In the genomic region with DNA sequence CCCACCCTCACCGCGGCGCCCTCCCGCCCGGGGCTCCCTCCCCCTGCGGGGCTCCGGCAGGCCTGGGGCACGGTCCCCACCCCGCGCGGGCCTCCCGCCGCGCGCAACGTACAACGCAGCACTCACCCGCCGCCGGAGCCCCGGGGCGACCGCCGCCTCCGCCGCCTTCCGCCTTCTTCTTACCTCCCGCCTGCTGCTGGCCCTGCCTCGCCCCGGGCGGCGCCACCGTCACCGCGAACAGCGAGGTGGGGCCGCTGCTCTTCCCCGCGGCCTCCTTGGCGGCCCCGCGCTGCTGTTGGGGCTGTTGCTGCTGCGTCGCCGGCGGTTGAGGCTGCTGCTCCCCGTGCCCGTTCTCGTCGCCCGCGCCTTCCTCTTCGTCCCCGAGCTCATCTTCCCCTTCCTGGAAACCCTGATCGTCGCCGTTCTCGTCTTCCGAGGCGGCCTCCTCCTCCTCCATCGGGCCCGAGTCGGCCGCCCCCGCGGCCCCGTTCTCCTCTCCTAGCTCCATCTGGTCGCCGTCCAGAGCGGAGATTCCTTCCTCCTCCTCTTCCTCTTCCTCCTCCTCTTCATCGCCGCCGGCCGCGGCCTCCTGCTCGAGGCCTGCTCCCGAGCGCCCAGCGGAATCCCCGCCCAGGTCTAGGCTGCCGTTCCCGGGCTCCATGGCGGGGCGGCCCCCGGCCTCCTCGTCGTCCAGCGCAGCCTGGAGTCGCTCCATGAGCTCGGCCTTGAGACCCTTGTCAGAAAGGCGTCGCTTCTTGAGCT, we compare ENCODE assay signal across 8 cellular contexts. TPM values are rescaled to one million over a fixed set of nuclear protein-coding genes. Genes with fewer than 3 reads are reported as not detected.
DNase-seq lines count a peak whose midpoint lies in the region; ATAC-seq, FAIRE-seq and TF ChIP-seq lines count a peak whose summit lies in the region.

No MANE protein-coding gene starts in this region.

- no peak for DNase-seq in T-helper 2 cell treated with Interferon-gamma antibody and Interleukin-4, amounts not matched to agents 5 μg/mL and 100 μg/mL, for 36 hours (ENCODE audit: low spot score)
- DNase-seq in H1 (ENCODE audit: low read depth in 1 of 2, low spot score in 2 of 2), result no peak
- DNase-seq in thoracic aorta (ENCODE audit: low spot score), result no peak
- DNase-seq in amniotic stem cell (lab: John Stamatoyannopoulos, UW), result no peak
- no peak for DNase-seq in AML-193 (lab: John Stamatoyannopoulos, UW)

- H3K4me3 ChIP-seq in H1 (ENCODE audit: extremely low read depth in 1 of 4, insufficient read depth in 2 of 4, low read depth in 3 of 4, low read length in 4 of 4) (peak overlapping the region; percentile 90 to 100 (median 98)), thoracic aorta (peak overlapping the region; percentile 99)

- TF ChIP-seq CTCF in H1 (IDR thresholded peaks at IDR 0.05; ENCODE audit: control extremely low read depth in 1 of 3, insufficient read depth in 1 of 3, low read depth in 1 of 3, low read length in 3 of 3) (no peak), nephron (IDR thresholded peaks at IDR 0.05; ENCODE audit: unreplicated experiment in 3 of 3) (no peak), thoracic aorta (IDR thresholded peaks at IDR 0.05) (no peak)

- peaks cover 28 to 29% of the 10 kb centered on the region in 2 experiments for H4K20me1 ChIP-seq in H1 (replicated peaks in 1 of 2; ENCODE audit: control insufficient read depth in 1 of 2, insufficient read depth in 2 of 2, low read length in 2 of 2)

- POLR2A ChIA-PET in H1 (lab: Charles Lee; ENCODE audit: partially characterized antibody), result interaction anchor here (0.6 to 29.6 kb wide), 25 partner anchors 12 to 306 kb away, joined by 3 to 677 read pairs (median 4); partner anchors contain the start of gene COX20

- H3K18ac ChIP-seq in H1 (ENCODE audit: extremely low read depth, low read length), result peak overlapping the region; percentile 99

- peak; percentile 3 for ATAC-seq in GM18867 (IDR thresholded peaks at IDR 0.05; ENCODE audit: unreplicated experiment)
- peak; percentile 10 for ATAC-seq in HG02938 (IDR thresholded peaks at IDR 0.05; ENCODE audit: unreplicated experiment)
- ATAC-seq in thoracic aorta (ENCODE audit: insufficient number of reproducible peaks, low FRiP score, low read depth), result peak; percentile 1

- H3K36me3 Mint-ChIP-seq in T-helper 2 cell treated with Interferon-gamma antibody and Interleukin-4, amounts not matched to agents 5 μg/mL and 100 μg/mL, for 36 hours (ENCODE audit: low read depth), result peaks cover 43% of the 10 kb centered on the region
- peaks cover 36% of the 10 kb centered on the region for H3K36me3 Mint-ChIP-seq in nephron (ENCODE audit: low read depth)

- H3K9ac ChIP-seq in H1 (replicated peaks in 1 of 4; ENCODE audit: extremely low read depth in 1 of 4, low read depth in 3 of 4, low read length in 3 of 4), result peak overlapping the region; percentile 99 to 100 (median 100)

- peak overlapping the region; percentile 77 for H2BK120ac ChIP-seq in H1 (replicated peaks; ENCODE audit: low read depth, low read length)

- peak overlapping the region; percentile 46 to 92 for H3K4me2 ChIP-seq in H1 (ENCODE audit: insufficient read depth in 1 of 2, low read depth in 2 of 2, low read length in 2 of 2)

- peak overlapping the region; percentile 95 for H4K5ac ChIP-seq in H1 (ENCODE audit: insufficient read length, low read depth, low read length)

- peak overlapping the region; percentile 15 for H3K23ac ChIP-seq in H1 (ENCODE audit: insufficient read length)

- no peaks in the 10 kb centered on the region for H3K9me3 ChIP-seq in H1 (ENCODE audit: insufficient read depth in 2 of 2, low read depth in 1 of 2, low read length in 1 of 2)
- no peaks in the 10 kb centered on the region for H3K9me3 ChIP-seq in thoracic aorta

- peak overlapping the region; percentile 97 for H3K56ac ChIP-seq in H1 (replicated peaks; ENCODE audit: insufficient read length, low read depth, low read length)

- no peak for FAIRE-seq in H1 (lab: Jason Lieb, UNC)

- peak in 1 of 2 experiments; percentile 27; a peak in 2 of 3 replicates for TF ChIP-seq POLR2A in H1 (IDR thresholded peaks at IDR 0.05; ENCODE audit: control extremely low read depth in 1 of 2, low read depth in 2 of 2, low read length in 2 of 2)

- H3K27me3 Mint-ChIP-seq in T-helper 2 cell treated with Interferon-gamma antibody and Interleukin-4, amounts not matched to agents 5 μg/mL and 100 μg/mL, for 36 hours (ENCODE audit: low read depth), result no peaks in the 10 kb centered on the region
- H3K27me3 Mint-ChIP-seq in nephron (ENCODE audit: low read depth), result no peaks in the 10 kb centered on the region

- TF ChIP-seq EP300 in H1 (IDR thresholded peaks at IDR 0.05; ENCODE audit: borderline replicate concordance in 1 of 2, low read depth in 2 of 2, low read length in 2 of 2), result no peak

- H2BK5ac ChIP-seq in H1 (ENCODE audit: low read depth, low read length), result peak overlapping the region; percentile 98

- H2BK20ac ChIP-seq in H1 (ENCODE audit: low read length), result no peak overlapping the region

- peak overlapping the region; percentile 91 for H3K27ac ChIP-seq in H1 (ENCODE audit: low read depth, low read length)
- peak overlapping the region; percentile 100 for H3K27ac ChIP-seq in thoracic aorta

- H4K91ac ChIP-seq in H1 (replicated peaks; ENCODE audit: insufficient read length, low read length), result peak overlapping the region; percentile 99

- 0% methylated on average over 56 of the region's 92 CpGs; no CpG with 5 or more reads in 1 of the 2 experiments for WGBS in H1 (ENCODE audit: extremely low coverage in 1 of 2, insufficient coverage in 1 of 2, insufficient read length in 1 of 2, insufficient replicate concordance in 2 of 2, low coverage in 1 of 2, low lambda C conversion rate in 2 of 2, missing lambda C conversion rate in 1 of 2), 2 experiments

- no peak overlapping the region for H2BK15ac ChIP-seq in H1 (ENCODE audit: low read length)

- H3K4me3 Mint-ChIP-seq in T-helper 2 cell treated with Interferon-gamma antibody and Interleukin-4, amounts not matched to agents 5 μg/mL and 100 μg/mL, for 36 hours, result peak overlapping the region; percentile 98
- peak overlapping the region; percentile 88 to 97 (median 96) for H3K4me3 Mint-ChIP-seq in nephron

- no peaks in the 10 kb centered on the region for H3K79me1 ChIP-seq in H1 (ENCODE audit: low read depth, low read length)

- peaks cover 38 to 57% of the 10 kb centered on the region in 2 experiments for H3K79me2 ChIP-seq in H1 (ENCODE audit: control insufficient read depth in 1 of 2, insufficient read depth in 2 of 2, low read length in 2 of 2)

- CTCF ChIA-PET in H1 (lab: Charles Lee; ENCODE audit: partially characterized antibody), result interaction anchor here (1.0 to 2.8 kb wide), 5 partner anchors 28 to 179 kb away, joined by 3 to 12 read pairs (median 3); partner anchors contain the start of gene COX20

- H3K36me3 ChIP-seq in H1 (ENCODE audit: control insufficient read depth in 2 of 4, insufficient read depth in 4 of 4, low read length in 3 of 4) (peaks cover 17 to 41% (median 30%) of the 10 kb centered on the region in 4 experiments), thoracic aorta (peaks cover 17% of the 10 kb centered on the region)

- H3K27me3 ChIP-seq in H1 (replicated peaks in 1 of 4; ENCODE audit: control insufficient read depth in 3 of 4, extremely low read depth in 1 of 4, insufficient read depth in 3 of 4, low read length in 3 of 4) (no peaks in the 10 kb centered on the region), thoracic aorta (replicated peaks; ENCODE audit: insufficient read depth) (no peaks in the 10 kb centered on the region)

- peaks cover 5% of the 10 kb centered on the region for H3K23me2 ChIP-seq in H1 (ENCODE audit: low read depth, low read length)

- H3K9me3 Mint-ChIP-seq in T-helper 2 cell treated with Interferon-gamma antibody and Interleukin-4, amounts not matched to agents 5 μg/mL and 100 μg/mL, for 36 hours, result no peaks in the 10 kb centered on the region
- no peaks in the 10 kb centered on the region for H3K9me3 Mint-ChIP-seq in nephron

- H3K4me1 Mint-ChIP-seq in T-helper 2 cell treated with Interferon-gamma antibody and Interleukin-4, amounts not matched to agents 5 μg/mL and 100 μg/mL, for 36 hours (ENCODE audit: low read depth), result peaks cover 45% of the 10 kb centered on the region
- peaks cover 52% of the 10 kb centered on the region for H3K4me1 Mint-ChIP-seq in nephron

- H3K27ac Mint-ChIP-seq in T-helper 2 cell treated with Interferon-gamma antibody and Interleukin-4, amounts not matched to agents 5 μg/mL and 100 μg/mL, for 36 hours, result peak overlapping the region; percentile 98
- H3K27ac Mint-ChIP-seq in nephron, result peak overlapping the region; percentile 99

- H4K8ac ChIP-seq in H1 (ENCODE audit: extremely low read depth, insufficient read depth, low read length), result peak overlapping the region; percentile 99; the same call in 1 of the 2 replicates

- H2AK5ac ChIP-seq in H1 (ENCODE audit: low read depth, low read length), result peak overlapping the region; percentile 96

- peak overlapping the region; percentile 99 for H3K4ac ChIP-seq in H1 (replicated peaks; ENCODE audit: insufficient read length, low read depth, low read length)

- H3K4me1 ChIP-seq in H1 (replicated peaks in 1 of 4; ENCODE audit: control insufficient read depth in 3 of 4, insufficient read depth in 4 of 4, low read length in 3 of 4) (peaks cover 0 to 6% (median 3%) of the 10 kb centered on the region in 4 experiments; a peak in 4 of 7 replicates), thoracic aorta (ENCODE audit: control insufficient read depth in 1 of 2, low read depth in 2 of 2) (peaks cover 27 to 45% of the 10 kb centered on the region in 2 donors)

- peak overlapping the region; percentile 95 for H3K14ac ChIP-seq in H1 (ENCODE audit: insufficient read length)

- TF ChIP-seq RAD21 in H1 (IDR thresholded peaks at IDR 0.05 in 1 of 2, conservative IDR thresholded peaks at IDR 0.05 in 1 of 2; ENCODE audit: low read depth in 2 of 2, low read length in 2 of 2), result no peak

- 0 out of 2 replicates have a peak overlapping the region, but pooled peaks have one; percentile 60 for H2BK12ac ChIP-seq in H1 (ENCODE audit: low read depth, low read length)

- H2AFZ ChIP-seq in H1 (ENCODE audit: low read length), result no peak overlapping the region

RNA-seq across cellular contexts. Expression of gene HNRNPU, which starts 0.7 kb away (rescaled TPM):
- 606 and 614 TPM in 2 replicates for total RNA-seq in H1 (2021; fragmentation: NEBNext Ultra II Directional; extraction: Animal tissue kit (Norgen Biotek cat#: 25700))
- polyA plus RNA-seq in H1 (2011; rRNA removed), result 87.3 and 95.6 TPM in 2 replicates
- 240 TPM for polyA plus RNA-seq in H1 (2011; cell fraction: cytosol; rRNA removed)
- polyA plus RNA-seq in H1 (2011; cell fraction: nucleus; rRNA removed), result 179 TPM
- 452 to 699 TPM (median 531 TPM) in 4 replicates for polyA plus RNA-seq in H1 (2012, experiment 1 of 2)
- polyA plus RNA-seq in H1 (2012, experiment 2 of 2), result 85.9 TPM
- 352 TPM for polyA plus RNA-seq in H1 (2013, experiment 1 of 2)
- 353 TPM for polyA plus RNA-seq in H1 (2013, experiment 2 of 2)
- polyA minus RNA-seq in H1 (2011; rRNA and poly(A)+ RNA removed), result 235 and 263 TPM in 2 replicates
- 285 TPM for polyA minus RNA-seq in H1 (2011; cell fraction: cytosol; rRNA and poly(A)+ RNA removed)
- 272 TPM for polyA minus RNA-seq in H1 (2011; cell fraction: nucleus; rRNA and poly(A)+ RNA removed)
- 100 to 1,000 TPM; 254 to 519 TPM for total RNA-seq in thoracic aorta

RNA-seq across cellular contexts. Expression of gene COX20, which starts 28.2 kb away (rescaled TPM):
- total RNA-seq in H1 (2021; fragmentation: NEBNext Ultra II Directional; extraction: Animal tissue kit (Norgen Biotek cat#: 25700)), result 28.8 and 33.6 TPM in 2 replicates
- polyA plus RNA-seq in H1 (2011; rRNA removed), result 11.7 and 17.5 TPM in 2 replicates
- 33.1 TPM for polyA plus RNA-seq in H1 (2011; cell fraction: cytosol; rRNA removed)
- polyA plus RNA-seq in H1 (2011; cell fraction: nucleus; rRNA removed), result 6.2 TPM
- polyA plus RNA-seq in H1 (2012, experiment 1 of 2), result 18.0 to 39.2 TPM (median 20.0 TPM) in 4 replicates
- polyA plus RNA-seq in H1 (2012, experiment 2 of 2), result 6.5 TPM
- 42.7 TPM for polyA plus RNA-seq in H1 (2013, experiment 1 of 2)
- polyA plus RNA-seq in H1 (2013, experiment 2 of 2), result 43.3 TPM
- polyA minus RNA-seq in H1 (2011; rRNA and poly(A)+ RNA removed), result 6.9 and 7.0 TPM in 2 replicates
- polyA minus RNA-seq in H1 (2011; cell fraction: cytosol; rRNA and poly(A)+ RNA removed), result 4.6 TPM
- 26.7 TPM for polyA minus RNA-seq in H1 (2011; cell fraction: nucleus; rRNA and poly(A)+ RNA removed)
- 10 to 100 TPM; 10.8 to 38.0 TPM for total RNA-seq in thoracic aorta
